Comparison of ENCODE assay signal across 19 cellular contexts in the genomic region with DNA sequence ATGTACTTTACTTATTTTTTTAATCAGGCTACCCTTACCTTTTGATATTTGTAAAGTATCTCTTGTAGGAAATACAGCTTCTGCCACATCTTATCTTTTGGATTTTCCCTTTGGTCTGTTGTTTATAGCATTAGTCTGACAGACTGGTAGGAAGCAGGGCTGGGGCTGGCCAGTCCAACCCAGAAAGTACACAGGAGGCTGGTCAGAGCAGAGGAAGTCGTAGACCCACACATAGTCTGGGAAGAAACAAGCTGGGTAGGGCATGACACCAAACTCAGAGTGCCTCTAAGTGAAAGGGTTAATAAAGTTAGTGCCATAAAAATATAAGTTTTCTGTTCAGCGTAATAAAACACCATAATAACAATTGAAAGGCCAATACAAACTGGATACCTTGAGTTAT. TPM values are rescaled to one million over a fixed set of nuclear protein-coding genes. Genes with fewer than 3 reads are reported as not detected.
DNase-seq lines count a peak whose midpoint lies in the region; ATAC-seq and TF ChIP-seq lines count a peak whose summit lies in the region.
"Had no signal": no experiment of that assay in that cellular context is flagged by ENCODE, and none has a peak within 500 bp of the region (broad histone marks: within the 10 kb centered on the region; RNA-seq: fewer than 3 reads in every experiment).

No MANE protein-coding gene starts in this region.

- intact Hi-C loops in colonic mucosa (cut with DNase I) (no loop called here), mucosa of descending colon (cut with DNase I, micrococcal nuclease) (no loop called here), testis (cut with DNase I; ENCODE audit: low total_unique reads) (no loop called here)

- H3K27me3 ChIP-seq in colonic mucosa: no peaks in the 10 kb centered on the region
- no peaks in the 10 kb centered on the region for H3K27me3 ChIP-seq in testis
- H3K27me3 ChIP-seq: BLaER1 had no signal

- H3K4me3 Mint-ChIP-seq in activated T-cell treated with anti-CD3 and anti-CD28 coated beads, Interleukin-2, amount 50 U/mL, for 24 hours: no peak overlapping the region
- H3K4me3 Mint-ChIP-seq: CD8-positive, alpha-beta T cell had no signal

- no peaks in the 10 kb centered on the region for H3K9me3 Mint-ChIP-seq in activated T-cell treated with anti-CD3 and anti-CD28 coated beads, Interleukin-2, amount 50 U/mL, for 24 hours
- H3K9me3 Mint-ChIP-seq: CD8-positive, alpha-beta T cell had no signal

- TF ChIP-seq POLR2A in testis (IDR thresholded peaks at IDR 0.05): no peak

- H3K4me3 ChIP-seq in colonic mucosa (no peak overlapping the region), mucosa of descending colon (no peak overlapping the region), testis (no peak overlapping the region)
- H3K4me3 ChIP-seq: BLaER1, GM12878, GM23248, K562 had no signal

- DNase-seq in activated T-cell treated with anti-CD3 and anti-CD28 coated beads, Interleukin-2, amount 50 U/mL, for 24 hours: no peak
- no peak for DNase-seq in activated T-cell treated with anti-CD3 and anti-CD28 coated beads for 4 hours
- no peak for DNase-seq in colonic mucosa
- peak in 1 of 3 donors; percentile 43 for DNase-seq in mucosa of descending colon
- no peak for DNase-seq in testis
- no peak for DNase-seq in OCI-M2 (lab: John Stamatoyannopoulos, UW; ENCODE audit: unreplicated experiment)
- no peak for DNase-seq in stimulated activated naive CD4-positive, alpha-beta T cell treated with Interleukin-2 at 50 U/mL for 16 hours (lab: John Stamatoyannopoulos, UW)
- DNase-seq: 8988T; CD8-positive, alpha-beta T cell; DND-41; GM23248; MV-4-11; NCI-H187 treated with DMSO at 0.1 percent for 48 hours; NCI-H526 treated with DMSO at 0.1 percent for 48 hours had no signal

- no peaks in the 10 kb centered on the region for H3K4me1 Mint-ChIP-seq in activated T-cell treated with anti-CD3 and anti-CD28 coated beads, Interleukin-2, amount 50 U/mL, for 24 hours (ENCODE audit: low read depth)

- H3K27ac ChIP-seq in colonic mucosa: peak overlapping the region; percentile 32
- peak overlapping the region; percentile 55 for H3K27ac ChIP-seq in temporal lobe (ENCODE audit: low read depth, low read length)
- H3K27ac ChIP-seq in testis: no peak overlapping the region
- H3K27ac ChIP-seq: BLaER1, GM23248 had no signal

- peak; percentile 89 for ATAC-seq in mucosa of descending colon
- ATAC-seq: CD8-positive, alpha-beta T cell; GM12878; HCT116; K562 had no signal

- H3K27ac Mint-ChIP-seq in activated T-cell treated with anti-CD3 and anti-CD28 coated beads, Interleukin-2, amount 50 U/mL, for 24 hours: peak overlapping the region; percentile 71
- H3K27ac Mint-ChIP-seq: CD8-positive, alpha-beta T cell had no signal

- no peaks in the 10 kb centered on the region for H3K27me3 Mint-ChIP-seq in activated T-cell treated with anti-CD3 and anti-CD28 coated beads, Interleukin-2, amount 50 U/mL, for 24 hours

- WGBS in testis, 2 donors: 93 to 100% methylated on average over 2 of the region's 2 CpGs

- H3K36me3 ChIP-seq in colonic mucosa (peaks cover 18% of the 10 kb centered on the region), mucosa of descending colon (ENCODE audit: low read depth) (peaks cover 4% of the 10 kb centered on the region), testis (ENCODE audit: low read depth, missing control alignments) (no peaks in the 10 kb centered on the region)

- no peak overlapping the region for H3K9ac ChIP-seq in colonic mucosa (ENCODE audit: low read depth in 2 of 2, low read length in 2 of 2)
- H3K9ac ChIP-seq: BLaER1, GM23248 had no signal

- H3K9me3 ChIP-seq in colonic mucosa (no peaks in the 10 kb centered on the region), mucosa of descending colon (no peaks in the 10 kb centered on the region), testis (no peaks in the 10 kb centered on the region)
- H3K9me3 ChIP-seq: BLaER1 had no signal

- peaks cover 90% of the 10 kb centered on the region for H3K36me3 Mint-ChIP-seq in activated T-cell treated with anti-CD3 and anti-CD28 coated beads, Interleukin-2, amount 50 U/mL, for 24 hours (ENCODE audit: low read depth)

- no peaks in the 10 kb centered on the region for H3K4me1 ChIP-seq in colonic mucosa
- H3K4me1 ChIP-seq in mucosa of descending colon (ENCODE audit: low read depth): peaks cover 5% of the 10 kb centered on the region
- H3K4me1 ChIP-seq in testis: no peaks in the 10 kb centered on the region
- H3K4me1 ChIP-seq: BLaER1 had no signal

- no peak for TF ChIP-seq CTCF in colonic mucosa (IDR thresholded peaks at IDR 0.05)
- TF ChIP-seq CTCF in mucosa of descending colon (IDR thresholded peaks at IDR 0.05): no peak
- no peak for TF ChIP-seq CTCF in testis (IDR thresholded peaks at IDR 0.05)

RNA-seq across cellular contexts. Expression of a gene that starts 51.7 kb away (rescaled TPM):
- total RNA-seq in colonic mucosa: 10 to 100 TPM; 44.8 to 95.1 TPM
- 10 to 100 TPM; 29.6 to 47.0 (median 38.0) TPM for total RNA-seq in mucosa of descending colon
- 19.7 TPM for total RNA-seq in temporal lobe
- 10 to 100 TPM; 40.2 to 56.2 TPM for total RNA-seq in testis
- 41.9 TPM for polyA plus RNA-seq in testis (ENCODE audit: insufficient read depth, low read depth, low replicate concordance)

Comparison
In these comparisons a context has a peak if more than half of its experiments do, and no peak if none do; other contexts are left out.
1. H3K27ac ChIP-seq: peak in colonic mucosa (single experiment) and temporal lobe (single experiment); none in testis (0 of 2).